In the genomic region with DNA sequence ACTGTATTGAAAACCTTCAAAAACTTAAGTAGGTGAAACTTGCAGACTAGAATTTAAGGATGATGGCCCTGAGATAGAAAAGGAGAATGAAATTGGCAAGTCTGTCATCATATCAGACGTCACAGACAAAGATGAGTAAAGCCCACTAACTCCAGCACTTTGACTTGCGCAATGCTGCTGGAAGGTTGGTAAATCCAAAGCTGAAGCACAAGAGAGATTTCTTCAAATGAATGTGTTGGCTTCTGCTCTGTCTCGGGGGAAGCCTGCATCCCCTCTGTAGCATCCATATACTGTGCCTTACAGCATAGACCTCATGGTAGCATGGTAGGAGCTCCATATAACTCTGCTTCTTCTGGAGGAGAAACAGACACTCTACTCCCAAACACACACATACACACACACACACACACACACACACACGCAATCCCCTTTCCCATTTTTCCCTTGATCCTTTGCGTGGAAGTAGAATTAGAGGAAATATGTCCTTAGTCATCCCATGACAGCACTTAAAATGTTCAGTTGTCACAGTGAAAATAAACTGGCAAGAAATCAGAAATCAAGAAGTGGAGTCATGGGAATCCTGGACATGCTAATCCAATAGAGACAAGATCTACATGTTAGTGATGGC, we compare ENCODE assay signal across 2 cellular contexts.
A peak's percentile ranks its signal among the peaks of the same experiment; 100 is the strongest.
TF ChIP-seq lines count a peak whose summit lies in the region.

No MANE protein-coding gene starts in this region.

TF ChIP-seq in A549, 52 proteins besides CTCF, POLR2A, EP300 and RAD21 (continued from another document):
- TF ChIP-seq, protein P1, sequence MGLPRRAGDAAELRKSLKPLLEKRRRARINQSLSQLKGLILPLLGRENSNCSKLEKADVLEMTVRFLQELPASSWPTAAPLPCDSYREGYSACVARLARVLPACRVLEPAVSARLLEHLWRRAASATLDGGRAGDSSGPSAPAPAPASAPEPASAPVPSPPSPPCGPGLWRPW (IDR thresholded peaks at IDR 0.05), result 0 out of 2 replicates have a peak, but pooled peaks have one; percentile 56
- TF ChIP-seq FOSL2 (IDR thresholded peaks at IDR 0.05), result no peak
- 0 out of 2 replicates have a peak, but pooled peaks have one; percentile 31 for TF ChIP-seq FOSL2 (CRISPR knock-in tag; IDR thresholded peaks at IDR 0.05)

TF ChIP-seq in HepG2, 621 proteins besides CTCF, POLR2A, EP300 and RAD21 (continued from another document):
- TF ChIP-seq, protein P2, sequence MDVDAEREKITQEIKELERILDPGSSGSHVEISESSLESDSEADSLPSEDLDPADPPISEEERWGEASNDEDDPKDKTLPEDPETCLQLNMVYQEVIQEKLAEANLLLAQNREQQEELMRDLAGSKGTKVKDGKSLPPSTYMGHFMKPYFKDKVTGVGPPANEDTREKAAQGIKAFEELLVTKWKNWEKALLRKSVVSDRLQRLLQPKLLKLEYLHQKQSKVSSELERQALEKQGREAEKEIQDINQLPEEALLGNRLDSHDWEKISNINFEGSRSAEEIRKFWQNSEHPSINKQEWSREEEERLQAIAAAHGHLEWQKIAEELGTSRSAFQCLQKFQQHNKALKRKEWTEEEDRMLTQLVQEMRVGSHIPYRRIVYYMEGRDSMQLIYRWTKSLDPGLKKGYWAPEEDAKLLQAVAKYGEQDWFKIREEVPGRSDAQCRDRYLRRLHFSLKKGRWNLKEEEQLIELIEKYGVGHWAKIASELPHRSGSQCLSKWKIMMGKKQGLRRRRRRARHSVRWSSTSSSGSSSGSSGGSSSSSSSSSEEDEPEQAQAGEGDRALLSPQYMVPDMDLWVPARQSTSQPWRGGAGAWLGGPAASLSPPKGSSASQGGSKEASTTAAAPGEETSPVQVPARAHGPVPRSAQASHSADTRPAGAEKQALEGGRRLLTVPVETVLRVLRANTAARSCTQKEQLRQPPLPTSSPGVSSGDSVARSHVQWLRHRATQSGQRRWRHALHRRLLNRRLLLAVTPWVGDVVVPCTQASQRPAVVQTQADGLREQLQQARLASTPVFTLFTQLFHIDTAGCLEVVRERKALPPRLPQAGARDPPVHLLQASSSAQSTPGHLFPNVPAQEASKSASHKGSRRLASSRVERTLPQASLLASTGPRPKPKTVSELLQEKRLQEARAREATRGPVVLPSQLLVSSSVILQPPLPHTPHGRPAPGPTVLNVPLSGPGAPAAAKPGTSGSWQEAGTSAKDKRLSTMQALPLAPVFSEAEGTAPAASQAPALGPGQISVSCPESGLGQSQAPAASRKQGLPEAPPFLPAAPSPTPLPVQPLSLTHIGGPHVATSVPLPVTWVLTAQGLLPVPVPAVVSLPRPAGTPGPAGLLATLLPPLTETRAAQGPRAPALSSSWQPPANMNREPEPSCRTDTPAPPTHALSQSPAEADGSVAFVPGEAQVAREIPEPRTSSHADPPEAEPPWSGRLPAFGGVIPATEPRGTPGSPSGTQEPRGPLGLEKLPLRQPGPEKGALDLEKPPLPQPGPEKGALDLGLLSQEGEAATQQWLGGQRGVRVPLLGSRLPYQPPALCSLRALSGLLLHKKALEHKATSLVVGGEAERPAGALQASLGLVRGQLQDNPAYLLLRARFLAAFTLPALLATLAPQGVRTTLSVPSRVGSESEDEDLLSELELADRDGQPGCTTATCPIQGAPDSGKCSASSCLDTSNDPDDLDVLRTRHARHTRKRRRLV (CRISPR knock-in tag; IDR thresholded peaks at IDR 0.05), result no peak
- TF ChIP-seq ZNF468 (CRISPR knock-in tag; IDR thresholded peaks at IDR 0.05) (no peak), ZNF331 (CRISPR knock-in tag; IDR thresholded peaks at IDR 0.05) (no peak), ZNF660 (CRISPR knock-in tag; IDR thresholded peaks at IDR 0.05; ENCODE audit: borderline replicate concordance, low read depth) (no peak), SMC3 (IDR thresholded peaks at IDR 0.05; ENCODE audit: low read length) (peak; percentile 9; the same call in 1 of the 2 replicates), ZNF207 (IDR thresholded peaks at IDR 0.05; ENCODE audit: borderline replicate concordance) (no peak), CEBPG (CRISPR knock-in tag; IDR thresholded peaks at IDR 0.05) (peak; percentile 88), CEBPB (IDR thresholded peaks at IDR 0.05; ENCODE audit: borderline replicate concordance, low read depth, low read length) (peak; percentile 98), HOXA7 (CRISPR knock-in tag; IDR thresholded peaks at IDR 0.05) (no peak)
- TF ChIP-seq, protein P3, sequence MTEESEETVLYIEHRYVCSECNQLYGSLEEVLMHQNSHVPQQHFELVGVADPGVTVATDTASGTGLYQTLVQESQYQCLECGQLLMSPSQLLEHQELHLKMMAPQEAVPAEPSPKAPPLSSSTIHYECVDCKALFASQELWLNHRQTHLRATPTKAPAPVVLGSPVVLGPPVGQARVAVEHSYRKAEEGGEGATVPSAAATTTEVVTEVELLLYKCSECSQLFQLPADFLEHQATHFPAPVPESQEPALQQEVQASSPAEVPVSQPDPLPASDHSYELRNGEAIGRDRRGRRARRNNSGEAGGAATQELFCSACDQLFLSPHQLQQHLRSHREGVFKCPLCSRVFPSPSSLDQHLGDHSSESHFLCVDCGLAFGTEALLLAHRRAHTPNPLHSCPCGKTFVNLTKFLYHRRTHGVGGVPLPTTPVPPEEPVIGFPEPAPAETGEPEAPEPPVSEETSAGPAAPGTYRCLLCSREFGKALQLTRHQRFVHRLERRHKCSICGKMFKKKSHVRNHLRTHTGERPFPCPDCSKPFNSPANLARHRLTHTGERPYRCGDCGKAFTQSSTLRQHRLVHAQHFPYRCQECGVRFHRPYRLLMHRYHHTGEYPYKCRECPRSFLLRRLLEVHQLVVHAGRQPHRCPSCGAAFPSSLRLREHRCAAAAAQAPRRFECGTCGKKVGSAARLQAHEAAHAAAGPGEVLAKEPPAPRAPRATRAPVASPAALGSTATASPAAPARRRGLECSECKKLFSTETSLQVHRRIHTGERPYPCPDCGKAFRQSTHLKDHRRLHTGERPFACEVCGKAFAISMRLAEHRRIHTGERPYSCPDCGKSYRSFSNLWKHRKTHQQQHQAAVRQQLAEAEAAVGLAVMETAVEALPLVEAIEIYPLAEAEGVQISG (CRISPR knock-in tag; IDR thresholded peaks at IDR 0.05), result no peak
- TF ChIP-seq, protein P4, sequence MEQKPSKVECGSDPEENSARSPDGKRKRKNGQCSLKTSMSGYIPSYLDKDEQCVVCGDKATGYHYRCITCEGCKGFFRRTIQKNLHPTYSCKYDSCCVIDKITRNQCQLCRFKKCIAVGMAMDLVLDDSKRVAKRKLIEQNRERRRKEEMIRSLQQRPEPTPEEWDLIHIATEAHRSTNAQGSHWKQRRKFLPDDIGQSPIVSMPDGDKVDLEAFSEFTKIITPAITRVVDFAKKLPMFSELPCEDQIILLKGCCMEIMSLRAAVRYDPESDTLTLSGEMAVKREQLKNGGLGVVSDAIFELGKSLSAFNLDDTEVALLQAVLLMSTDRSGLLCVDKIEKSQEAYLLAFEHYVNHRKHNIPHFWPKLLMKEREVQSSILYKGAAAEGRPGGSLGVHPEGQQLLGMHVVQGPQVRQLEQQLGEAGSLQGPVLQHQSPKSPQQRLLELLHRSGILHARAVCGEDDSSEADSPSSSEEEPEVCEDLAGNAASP (CRISPR knock-in tag; IDR thresholded peaks at IDR 0.05; ENCODE audit: borderline replicate concordance), result no peak
